In genomic region chr19:28283592-28283991, GRCh38 we compare ENCODE assay signal across 35 cellular contexts.
"Had no signal": no experiment of that assay in that cellular context is flagged by ENCODE, and none has a peak within 500 bp of the region (broad histone marks: within the 10 kb centered on the region; RNA-seq: fewer than 3 reads in every experiment).

No MANE protein-coding gene starts in this region.

- H3K36me3 ChIP-seq: MG63 had no signal

- H3K9me3 ChIP-seq: MG63 had no signal

- DNase-seq: Karpas-422, Kasumi-1, MG63, MM.1S, MV-4-11, NCI-H1048, NCI-H1092, NCI-H1092 treated with DMSO at 0.1 percent for 48 hours, NCI-H1105, NCI-H1105 treated with DMSO at 0.1 percent for 48 hours, NCI-H1417, NCI-H1417 treated with DMSO at 0.1 percent for 48 hours, NCI-H1436, NCI-H1436 treated with DMSO at 0.1 percent for 48 hours, NCI-H146, NCI-H1694, NCI-H1694 treated with DMSO at 0.1 percent for 48 hours, NCI-H187, NCI-H187 treated with DMSO at 0.1 percent for 48 hours, NCI-H1930, NCI-H2029, NCI-H2029 treated with DMSO at 0.1 percent for 48 hours, NCI-H2081, NCI-H2081 treated with DMSO at 0.1 percent for 48 hours, NCI-H2107, NCI-H2171, NCI-H2171 treated with DMSO at 0.1 percent for 48 hours, NCI-H2227 treated with DMSO at 0.1 percent for 48 hours, NCI-H226, NCI-H345, NCI-H446, NCI-H446 treated with DMSO at 0.1 percent for 48 hours, NCI-H510A, NCI-H510A treated with DMSO at 0.1 percent for 48 hours, NCI-H524 had no signal

- H3K4me3 ChIP-seq: MG63 had no signal
